10 cellular contexts compared by ENCODE assay signal in genomic region chr6:10258341-10258740, GRCh38.
"Had no signal": no experiment of that assay in that cellular context is flagged by ENCODE, and none has a peak within 500 bp of the region (broad histone marks: within the 10 kb centered on the region; RNA-seq: fewer than 3 reads in every experiment).

No MANE protein-coding gene starts in this region.

- DNase-seq: GM23248, GOT3, H7, KBM-7 had no signal

- H3K4me3 Mint-ChIP-seq: IgD-negative memory B cell had no signal

- H3K4me1 Mint-ChIP-seq: IgD-negative memory B cell had no signal

- H3K4me1 ChIP-seq: HAP-1 had no signal

- H3K9ac ChIP-seq: GM23248, KMS-11 had no signal

- H3K27ac Mint-ChIP-seq: IgD-negative memory B cell had no signal

- H3K4me3 ChIP-seq: GM23248, HAP-1 had no signal

- ATAC-seq: HCT116, HepG2 had no signal

- H3K36me3 Mint-ChIP-seq: IgD-negative memory B cell had no signal

- H3K36me3 ChIP-seq: HAP-1 had no signal

- H3K4me2 ChIP-seq: KMS-11 had no signal

- H2AFZ ChIP-seq: GM23248 had no signal

- H3K27ac ChIP-seq: GM23248, HL-60, KMS-11 had no signal

- H3K9me3 ChIP-seq: HAP-1 had no signal
